17 cellular contexts compared by ENCODE assay signal in the genomic region with DNA sequence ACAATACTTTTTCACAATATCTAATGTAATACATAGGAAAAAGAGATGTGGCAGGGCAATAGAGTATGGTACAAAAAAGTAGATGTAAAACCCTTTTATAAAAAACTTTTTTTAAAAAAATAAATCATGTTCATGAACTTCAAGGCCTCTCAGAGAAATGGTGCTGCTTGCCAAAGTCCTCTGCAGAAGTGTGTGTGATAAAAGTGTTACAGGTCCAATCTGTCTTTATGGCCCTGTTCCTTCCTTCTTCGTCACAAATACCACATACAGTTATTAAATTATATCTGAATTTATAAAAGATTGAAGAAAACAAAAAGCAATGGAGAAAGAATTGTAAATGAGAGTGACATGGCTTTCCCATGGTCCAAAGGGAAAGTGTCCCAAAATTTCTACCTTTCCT. TPM values are rescaled to one million over a fixed set of nuclear protein-coding genes. Genes with fewer than 3 reads are reported as not detected.
DNase-seq lines count a peak whose midpoint lies in the region; ATAC-seq and TF ChIP-seq lines count a peak whose summit lies in the region.
"Had no signal": no experiment of that assay in that cellular context is flagged by ENCODE, and none has a peak within 500 bp of the region (broad histone marks: within the 10 kb centered on the region; RNA-seq: fewer than 3 reads in every experiment).

No MANE protein-coding gene starts in this region.

- no peak overlapping the region for H3K9ac ChIP-seq in colonic mucosa (ENCODE audit: low read depth in 2 of 2, low read length in 2 of 2)
- H3K9ac ChIP-seq: BLaER1 treated with 17β-estradiol and CSF1 and Interleukin-3, amounts not matched to agents 10 nM and 100 nM had no signal

- peak; percentile 72 for ATAC-seq in mucosa of descending colon
- ATAC-seq: A549; CD8-positive, alpha-beta T cell had no signal

- H3K36me3 ChIP-seq in colonic mucosa (no peaks in the 10 kb centered on the region), mucosa of descending colon (ENCODE audit: low read depth) (no peaks in the 10 kb centered on the region), transverse colon (no peaks in the 10 kb centered on the region)
- H3K36me3 ChIP-seq: BLaER1 treated with 17β-estradiol and CSF1 and Interleukin-3, amounts not matched to agents 10 nM and 100 nM had no signal

- no peaks in the 10 kb centered on the region for H3K36me3 Mint-ChIP-seq in type B pancreatic cell
- H3K36me3 Mint-ChIP-seq: CD8-positive, alpha-beta T cell had no signal

- no peak for TF ChIP-seq EP300 in transverse colon (IDR thresholded peaks at IDR 0.05; ENCODE audit: low read depth)

- intact Hi-C loops in colonic mucosa (cut with DNase I) (no loop called here), mucosa of descending colon (cut with DNase I, micrococcal nuclease) (no loop called here), transverse colon (cut with DNase I; ENCODE audit: low total_unique reads) (no loop called here)

- no peaks in the 10 kb centered on the region for H3K4me1 Mint-ChIP-seq in type B pancreatic cell (ENCODE audit: unreplicated experiment)
- H3K4me1 Mint-ChIP-seq: B cell had no signal

- WGBS in transverse colon (ENCODE audit: low coverage in 1 of 2), 2 donors = 50 to 51% methylated on average over 1 of the region's 1 CpG

- no peak for TF ChIP-seq CTCF in colonic mucosa (IDR thresholded peaks at IDR 0.05)
- no peak for TF ChIP-seq CTCF in mucosa of descending colon (IDR thresholded peaks at IDR 0.05)
- TF ChIP-seq CTCF in transverse colon (IDR thresholded peaks at IDR 0.05) = no peak
- TF ChIP-seq CTCF in type B pancreatic cell (conservative IDR thresholded peaks at IDR 0.05) = no peak

- no peak for TF ChIP-seq POLR2A in transverse colon (IDR thresholded peaks at IDR 0.05)

- no peaks in the 10 kb centered on the region for H3K9me3 ChIP-seq in colonic mucosa
- no peaks in the 10 kb centered on the region for H3K9me3 ChIP-seq in mucosa of descending colon
- H3K9me3 ChIP-seq in transverse colon = peaks cover 0 to 5% of the 10 kb centered on the region in 2 donors
- H3K9me3 ChIP-seq: A549; BLaER1 treated with 17β-estradiol and CSF1 and Interleukin-3, amounts not matched to agents 10 nM and 100 nM; Caco-2 had no signal

- H3K27me3 ChIP-seq in colonic mucosa (no peaks in the 10 kb centered on the region), transverse colon (no peaks in the 10 kb centered on the region)
- H3K27me3 ChIP-seq: BLaER1 treated with 17β-estradiol and CSF1 and Interleukin-3, amounts not matched to agents 10 nM and 100 nM had no signal

- H3K4me1 ChIP-seq in colonic mucosa (no peaks in the 10 kb centered on the region), mucosa of descending colon (ENCODE audit: low read depth) (peaks cover 3% of the 10 kb centered on the region), transverse colon (peaks cover 0 to 27% (median 7%) of the 10 kb centered on the region in 4 donors)
- H3K4me1 ChIP-seq: A549; BLaER1 treated with 17β-estradiol and CSF1 and Interleukin-3, amounts not matched to agents 10 nM and 100 nM; Caco-2 had no signal

- DNase-seq in colonic mucosa (peak; percentile 29), mucosa of descending colon (peak in 1 of 3 donors; percentile 41), transverse colon (peak; percentile 9), type B pancreatic cell (ENCODE audit: extremely low spot score, unreplicated experiment) (no peak)
- no peak for DNase-seq in stimulated activated CD4-positive, alpha-beta T cell treated with anti-CD3 and anti-CD28 coated beads, Interleukin-4, amount 100 ng/mL, for 4 hours
- DNase-seq: AML-193; Caco-2; Calu3; CD4-positive, alpha-beta T cell; CD8-positive, alpha-beta T cell; DMS79 treated with DMSO at 0.1 percent for 48 hours; GF-D8 had no signal

- no peak overlapping the region for H3K4me3 ChIP-seq in colonic mucosa
- no peak overlapping the region for H3K4me3 ChIP-seq in mucosa of descending colon
- H3K4me3 ChIP-seq in transverse colon = no peak overlapping the region
- H3K4me3 ChIP-seq: A549; BLaER1 treated with 17β-estradiol and CSF1 and Interleukin-3, amounts not matched to agents 10 nM and 100 nM had no signal

- H3K27ac Mint-ChIP-seq in type B pancreatic cell = no peak overlapping the region
- H3K27ac Mint-ChIP-seq: B cell; CD4-positive, alpha-beta T cell; CD8-positive, alpha-beta T cell had no signal

- in situ Hi-C loops in transverse colon (cut with MboI; ENCODE audit: low pct_ligation_motif_present in 1 of 4, low pct_unique_long_range_greater_than_20kb in 1 of 4, low sequenced_read_pairs in 3 of 4) = no loop called here

- no peaks in the 10 kb centered on the region for H3K27me3 Mint-ChIP-seq in type B pancreatic cell

- no peaks in the 10 kb centered on the region for H3K9me3 Mint-ChIP-seq in type B pancreatic cell
- H3K9me3 Mint-ChIP-seq: CD4-positive, alpha-beta T cell; CD8-positive, alpha-beta T cell had no signal

- peak overlapping the region; percentile 53 for H3K27ac ChIP-seq in colonic mucosa
- peak overlapping the region; percentile 28 to 59 (median 40) for H3K27ac ChIP-seq in transverse colon
- H3K27ac ChIP-seq: 22Rv1; A549; BLaER1 treated with 17β-estradiol and CSF1 and Interleukin-3, amounts not matched to agents 10 nM and 100 nM; C4-2B had no signal

- H3K4me3 Mint-ChIP-seq in type B pancreatic cell = no peak overlapping the region
- H3K4me3 Mint-ChIP-seq: B cell; CD4-positive, alpha-beta T cell; CD8-positive, alpha-beta T cell had no signal

RNA-seq across cellular contexts. Expression of a gene that starts 21.7 kb away (rescaled TPM):
- total RNA-seq in colonic mucosa (10 to 100 TPM; 36.3 to 41.1 TPM), mucosa of descending colon (10 to 100 TPM; 40.7 to 56.6 (median 49.4) TPM), transverse colon (100 to 1,000 TPM in 1 of 4 donors, 10 to 100 TPM in 3; 23.9 to 163 (median 68.3) TPM), type B pancreatic cell (ENCODE audit: low replicate concordance) (34.1 and 34.5 TPM in 2 replicates)

Comparison
In these comparisons a context has a peak if more than half of its experiments do, and no peak if none do; other contexts are left out.
1. DNase-seq: peak in colonic mucosa (single experiment) and transverse colon (single experiment); none in stimulated activated CD4-positive, alpha-beta T cell treated with anti-CD3 and anti-CD28 coated beads, Interleukin-4, amount 100 ng/mL, for 4 hours (0 of 2) and type B pancreatic cell (single experiment).